In the genomic region with DNA sequence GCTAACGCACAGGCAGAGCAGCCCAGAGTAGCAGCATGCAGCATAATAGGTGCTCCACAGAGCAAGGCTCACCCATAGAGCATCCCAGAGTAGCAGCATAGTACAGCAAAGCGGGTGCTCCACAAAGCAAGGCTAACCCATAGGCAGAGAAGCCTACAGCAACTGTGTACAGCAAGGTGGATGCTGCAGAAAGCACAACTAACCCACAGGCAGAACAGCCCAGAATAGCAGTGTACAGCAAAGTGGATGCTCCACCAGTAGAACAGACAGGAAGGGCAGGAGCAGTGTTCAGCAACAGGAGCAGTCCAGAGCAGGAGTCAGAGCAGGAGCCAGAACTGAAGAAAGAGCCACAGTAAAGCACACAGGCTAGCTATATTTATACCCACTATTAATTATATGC, we compare ENCODE assay signal across 19 cellular contexts.
"Had no signal": no experiment of that assay in that cellular context is flagged by ENCODE, and none has a peak within 500 bp of the region (broad histone marks: within the 10 kb centered on the region; RNA-seq: fewer than 3 reads in every experiment).

No MANE protein-coding gene starts in this region.

- H3K27ac ChIP-seq: KMS-11 had no signal

- FAIRE-seq: astrocyte had no signal

- ATAC-seq: activated CD8-positive, alpha-beta T cell treated with anti-CD3 and anti-CD28 coated beads for 36 hours; PC-3 had no signal

- DNase-seq: activated CD4-positive, alpha-beta T cell treated with anti-CD3 and anti-CD28 coated beads for 1 hour; activated CD4-positive, alpha-beta T cell treated with anti-CD3 and anti-CD28 coated beads, Interleukin-2, amount 50 U/mL, for 1 hour; activated CD8-positive, alpha-beta memory T cell treated with anti-CD3 and anti-CD28 coated beads, Interleukin-2, amount 50 U/mL, for 4 hours; activated effector memory CD4-positive, alpha-beta T cell treated with Interleukin-2 at 50 U/mL for 16 hours; activated naive CD4-positive, alpha-beta T cell; activated T-cell treated with anti-CD3 and anti-CD28 coated beads, Interleukin-2, amount 50 U/mL, for 72 hours; amygdala; NCI-H1105; NCI-H1436; NCI-H187; NCI-H2081; NCI-H510A treated with DMSO at 0.1 percent for 48 hours; PC-3; SHP77 treated with DMSO at 0.1 percent for 48 hours; T-helper 9 cell had no signal

- H3K27me3 ChIP-seq: MG63 had no signal

- H3K4me2 ChIP-seq: KMS-11 had no signal

- H3K36me3 ChIP-seq: MG63 had no signal

- H3K9ac ChIP-seq: KMS-11 had no signal

- H3K9me3 ChIP-seq: MG63 had no signal

- H3K4me3 ChIP-seq: MG63 had no signal
